In genomic region chr5:139636207-139636792, GRCh38 we compare ENCODE assay signal across 8 cellular contexts. TPM values are rescaled to one million over a fixed set of nuclear protein-coding genes. Genes with fewer than 3 reads are reported as not detected.
DNase-seq lines count a peak whose midpoint lies in the region; ATAC-seq and TF ChIP-seq lines count a peak whose summit lies in the region.

No MANE protein-coding gene starts in this region.

- intact Hi-C loops in CD8-positive, alpha-beta T cell (cut with DNase I, micrococcal nuclease): loop anchor here (1.0 to 5.0 kb wide), 5 partner anchors 34 to 331 kb away; no protein-coding TSS in a partner anchor

- peak overlapping the region; percentile 22 for H3K4me3 ChIP-seq in CD8-positive, alpha-beta T cell (ENCODE audit: low read depth, low read length)
- H3K4me3 ChIP-seq in skeletal muscle satellite cell (ENCODE audit: low read length) (peak overlapping the region; percentile 55), foreskin fibroblast (ENCODE audit: low read depth in 1 of 2, low read length in 2 of 2) (no peak overlapping the region)

- no peaks in the 10 kb centered on the region for H3K36me3 ChIP-seq in CD8-positive, alpha-beta T cell (ENCODE audit: insufficient read depth, low read length)
- H3K36me3 ChIP-seq in skeletal muscle satellite cell (ENCODE audit: insufficient read depth, low read length): no peaks in the 10 kb centered on the region

- H3K9me3 ChIP-seq in CD8-positive, alpha-beta T cell (ENCODE audit: low read length): no peaks in the 10 kb centered on the region
- no peaks in the 10 kb centered on the region for H3K9me3 ChIP-seq in skeletal muscle satellite cell (replicated peaks; ENCODE audit: low read length)

- peak overlapping the region; percentile 91 for H3K27ac Mint-ChIP-seq in CD8-positive, alpha-beta T cell
- peak overlapping the region; percentile 88 for H3K27ac Mint-ChIP-seq in endothelial cell (ENCODE audit: unreplicated experiment)

- peak overlapping the region; percentile 78 for H3K4me2 ChIP-seq in skeletal muscle satellite cell (ENCODE audit: low read length)

- POLR2A ChIA-PET in CD8-positive, alpha-beta T cell (lab: Charles Lee): interaction anchor here (0.6 to 5.5 kb wide), 11 partner anchors 9 to 129 kb away, joined by 3 to 42 read pairs (median 10); partner anchors contain the start of gene CXXC5

- H3K4me1 ChIP-seq in CD8-positive, alpha-beta T cell (ENCODE audit: insufficient read depth, low read length): peaks cover 44% of the 10 kb centered on the region
- H3K4me1 ChIP-seq in skeletal muscle satellite cell (ENCODE audit: control insufficient read depth, insufficient read depth, low read length): peaks cover 55% of the 10 kb centered on the region

- no peaks in the 10 kb centered on the region for H3K9me3 Mint-ChIP-seq in CD8-positive, alpha-beta T cell
- H3K9me3 Mint-ChIP-seq in endothelial cell (ENCODE audit: unreplicated experiment): no peaks in the 10 kb centered on the region

- H3K27me3 ChIP-seq in CD8-positive, alpha-beta T cell (ENCODE audit: insufficient read depth, low read length): no peaks in the 10 kb centered on the region
- no peaks in the 10 kb centered on the region for H3K27me3 ChIP-seq in skeletal muscle satellite cell (ENCODE audit: control insufficient read depth, insufficient read depth, low read length)

- H3K27ac ChIP-seq in CD8-positive, alpha-beta T cell (ENCODE audit: low read depth, low read length): no peak overlapping the region

- CTCF ChIA-PET in CD8-positive, alpha-beta T cell (lab: Charles Lee): interaction anchor here (0.6 to 10.0 kb wide), 32 partner anchors 9 to 332 kb away, joined by 3 to 178 read pairs (median 4); partner anchors contain the start of gene CXXC5

- peaks cover 5% of the 10 kb centered on the region for H3K36me3 Mint-ChIP-seq in CD8-positive, alpha-beta T cell
- peaks cover 13% of the 10 kb centered on the region for H3K36me3 Mint-ChIP-seq in endothelial cell (ENCODE audit: low read depth, unreplicated experiment)

- H3K9ac ChIP-seq in skeletal muscle satellite cell (ENCODE audit: low read depth, low read length): no peak overlapping the region

- peak overlapping the region; percentile 78 for H3K4me3 Mint-ChIP-seq in CD8-positive, alpha-beta T cell
- peak overlapping the region; percentile 64 for H3K4me3 Mint-ChIP-seq in endothelial cell (ENCODE audit: unreplicated experiment)

- ATAC-seq in CD8-positive, alpha-beta T cell: peak; percentile 77
- peak; percentile 68 for ATAC-seq in HG03175 (IDR thresholded peaks at IDR 0.05; ENCODE audit: unreplicated experiment)

- TF ChIP-seq CTCF in CD8-positive, alpha-beta T cell (IDR thresholded peaks at IDR 0.05): no peak
- TF ChIP-seq CTCF in endothelial cell (IDR thresholded peaks at IDR 0.05; ENCODE audit: unreplicated experiment) (no peak), foreskin fibroblast (IDR thresholded peaks at IDR 0.05; ENCODE audit: low read depth, low read length) (no peak)

- peak; percentile 40 to 90 (median 69) for DNase-seq in CD8-positive, alpha-beta T cell
- DNase-seq in GM19240 (ENCODE audit: insufficient read length, low spot score) (peak; percentile 92), endothelial cell (ENCODE audit: low spot score) (peak; percentile 11), inferior parietal cortex (ENCODE audit: extremely low spot score) (no peak), foreskin fibroblast (no peak)
- peak in 3 of 4 experiments; percentile 28 to 46 (median 43) for DNase-seq in activated CD4-positive, CD25-positive, alpha-beta regulatory T cell (lab: John Stamatoyannopoulos, UW)

- H3K4me1 Mint-ChIP-seq in CD8-positive, alpha-beta T cell (ENCODE audit: low read depth): peaks cover 48% of the 10 kb centered on the region
- H3K4me1 Mint-ChIP-seq in endothelial cell (ENCODE audit: unreplicated experiment): peaks cover 34% of the 10 kb centered on the region

- no peaks in the 10 kb centered on the region for H3K27me3 Mint-ChIP-seq in CD8-positive, alpha-beta T cell (ENCODE audit: low read depth)
- H3K27me3 Mint-ChIP-seq in endothelial cell (ENCODE audit: unreplicated experiment): peaks cover 10% of the 10 kb centered on the region

RNA-seq across cellular contexts. Expression of gene CXXC5, which starts 11.8 kb away (rescaled TPM):
- total RNA-seq in CD8-positive, alpha-beta T cell: 1 to 10 TPM; 4.1 to 4.7 TPM
- 37.3 TPM for total RNA-seq in endothelial cell (ENCODE audit: unreplicated experiment)
- 101 and 157 TPM in 2 replicates for total RNA-seq in skeletal muscle satellite cell (2012; rRNA removed)

Comparison
In these comparisons a context has a peak if more than half of its experiments do, and no peak if none do; other contexts are left out.
1. DNase-seq: peak in CD8-positive, alpha-beta T cell (7 of 7), GM19240 (single experiment), activated CD4-positive, CD25-positive, alpha-beta regulatory T cell (3 of 4) and endothelial cell (single experiment); none in inferior parietal cortex (single experiment) and foreskin fibroblast (0 of 2).
2. H3K4me3 ChIP-seq: peak in CD8-positive, alpha-beta T cell (single experiment) and skeletal muscle satellite cell (single experiment); none in foreskin fibroblast (0 of 2).